In genomic region chr4:116362603-116363002, GRCh38 we compare ENCODE assay signal across 14 cellular contexts.
"Had no signal": no experiment of that assay in that cellular context is flagged by ENCODE, and none has a peak within 500 bp of the region (broad histone marks: within the 10 kb centered on the region; RNA-seq: fewer than 3 reads in every experiment).

No MANE protein-coding gene starts in this region.

- DNase-seq: dermis blood vessel endothelial cell; effector CD4-positive, alpha-beta T cell; effector memory CD4-positive, alpha-beta T cell; foreskin keratinocyte; heart left ventricle; left cardiac atrium; left lung; left ventricle myocardium superior; lower lobe of right lung; mesenchymal stem cell; mucosa of descending colon; naive B cell; naive thymus-derived CD8-positive, alpha-beta T cell had no signal

- ATAC-seq: gastroesophageal sphincter; heart left ventricle; left cardiac atrium; left lung; left ventricle myocardium superior; mucosa of descending colon; naive thymus-derived CD8-positive, alpha-beta T cell had no signal
